28 cellular contexts compared by ENCODE assay signal in genomic region chr9:14829204-14829603, GRCh38.
"Had no signal": no experiment of that assay in that cellular context is flagged by ENCODE, and none has a peak within 500 bp of the region (broad histone marks: within the 10 kb centered on the region; RNA-seq: fewer than 3 reads in every experiment).

No MANE protein-coding gene starts in this region.

- H3K9me3 ChIP-seq: colonic mucosa, esophagus muscularis mucosa, esophagus squamous epithelium, gastrocnemius medialis, gastroesophageal sphincter, heart left ventricle had no signal

- H3K27ac ChIP-seq: colonic mucosa, coronary artery, dorsolateral prefrontal cortex, epithelial cell of prostate, esophagus muscularis mucosa, esophagus squamous epithelium, foreskin keratinocyte, gastrocnemius medialis, gastroesophageal sphincter, heart left ventricle, heart right ventricle had no signal

- ATAC-seq: effector memory CD8-positive, alpha-beta T cell; esophagus mucosa; foreskin keratinocyte; gastrocnemius medialis; gastroesophageal sphincter; heart left ventricle; heart right ventricle had no signal

- H3K4me3 ChIP-seq: colonic mucosa, coronary artery, dorsolateral prefrontal cortex, esophagus muscularis mucosa, esophagus squamous epithelium, gastrocnemius medialis, gastroesophageal sphincter, heart left ventricle, heart right ventricle had no signal

- H3K36me3 ChIP-seq: colonic mucosa, esophagus muscularis mucosa, esophagus squamous epithelium, gastrocnemius medialis, gastroesophageal sphincter had no signal

- H3K27me3 ChIP-seq: colonic mucosa, dorsolateral prefrontal cortex, esophagus muscularis mucosa, esophagus squamous epithelium, foreskin keratinocyte, gastrocnemius medialis, gastroesophageal sphincter, heart left ventricle, heart right ventricle had no signal

- H3K4me1 ChIP-seq: colonic mucosa, esophagus muscularis mucosa, esophagus squamous epithelium, foreskin keratinocyte, gastroesophageal sphincter, heart left ventricle, heart right ventricle had no signal

- DNase-seq: colonic mucosa; cortex of kidney; dermis blood vessel endothelial cell; dorsolateral prefrontal cortex; effector CD4-positive, alpha-beta T cell; effector CD8-positive, alpha-beta T cell; effector memory CD4-positive, alpha-beta T cell; effector memory CD8-positive, alpha-beta T cell; endodermal cell; erythroblast; esophagus squamous epithelium; foreskin fibroblast; foreskin keratinocyte; foreskin melanocyte; gastrocnemius medialis; glutamatergic neuron; head of caudate nucleus; heart left ventricle; heart right ventricle had no signal

- FAIRE-seq: colon, endometrium, endothelial cell of umbilical vein, frontal cortex had no signal
